1 cellular context compared by ENCODE assay signal in genomic region chr12:14770495-14771313, GRCh38.
TF ChIP-seq lines count a peak whose summit lies in the region.

No MANE protein-coding gene starts in this region.

TF ChIP-seq in GM12878, 131 proteins besides CTCF, POLR2A, EP300 and RAD21 (continued from another document and continues in another):
- TF ChIP-seq REST (IDR thresholded peaks at IDR 0.05; ENCODE audit: low read depth, low read length) (no peak), ATF3 (IDR thresholded peaks at IDR 0.05; ENCODE audit: borderline replicate concordance, extremely low read depth, low read depth, low read length) (no peak), ZNF24 (IDR thresholded peaks at IDR 0.05) (peak; percentile 34; the same call in 1 of the 2 replicates), RFX5 (IDR thresholded peaks at IDR 0.05; ENCODE audit: low read depth, low read length) (peak; percentile 49; the same call in 1 of the 2 replicates), CHD1 (IDR thresholded peaks at IDR 0.05; ENCODE audit: low read depth, low read length) (peak; percentile 94), LARP7 (IDR thresholded peaks at IDR 0.05) (peak; percentile 84), STAT3 (IDR thresholded peaks at IDR 0.05; ENCODE audit: low read depth, low read length) (0 out of 2 replicates have a peak, but pooled peaks have one; percentile 11), CEBPB (IDR thresholded peaks at IDR 0.05; ENCODE audit: borderline replicate concordance in 1 of 2, low read depth in 2 of 2, low read length in 2 of 2) (no peak), NFXL1 (IDR thresholded peaks at IDR 0.05; ENCODE audit: borderline replicate concordance) (no peak; the same call in 1 of the 2 replicates), EGR1 (IDR thresholded peaks at IDR 0.05; ENCODE audit: borderline replicate concordance in 1 of 2, low read depth in 2 of 2, low read length in 2 of 2) (peak; percentile 58 to 65; a peak in 2 of 3 replicates), TCF7 (IDR thresholded peaks at IDR 0.05; ENCODE audit: borderline replicate concordance) (no peak; the same call in 1 of the 2 replicates), RELA (IDR thresholded peaks at IDR 0.05; ENCODE audit: borderline replicate concordance, partially characterized antibody) (peak; percentile 90), ZBTB33 (IDR thresholded peaks at IDR 0.05) (no peak), HCFC1 (IDR thresholded peaks at IDR 0.05; ENCODE audit: low read length) (no peak; the same call in none of the 2 replicates), PAX8 (IDR thresholded peaks at IDR 0.05) (no peak), DPF2 (IDR thresholded peaks at IDR 0.05) (peak; percentile 58; the same call in 1 of the 2 replicates), FOXM1 (IDR thresholded peaks at IDR 0.05; ENCODE audit: low read depth, low read length) (peak; percentile 65), TCF3 (IDR thresholded peaks at IDR 0.05; ENCODE audit: borderline replicate concordance, insufficient read depth, low read depth, low read length) (peak; percentile 96), KLF5 (IDR thresholded peaks at IDR 0.05; ENCODE audit: partially characterized antibody) (no peak), ZNF274 (IDR thresholded peaks at IDR 0.05; ENCODE audit: insufficient read depth, insufficient read length) (no peak), ZNF384 (IDR thresholded peaks at IDR 0.05; ENCODE audit: borderline replicate concordance, low read depth, low read length) (peak; percentile 5; the same call in 1 of the 2 replicates), CREB1 (IDR thresholded peaks at IDR 0.05; ENCODE audit: low read depth) (peak; percentile 75), FOXK2 (IDR thresholded peaks at IDR 0.05) (no peak), ZSCAN29 (IDR thresholded peaks at IDR 0.05) (no peak), NRF1 (conservative IDR thresholded peaks at IDR 0.05; ENCODE audit: low read depth, low read length) (no peak), ZBTB40 (IDR thresholded peaks at IDR 0.05; ENCODE audit: borderline replicate concordance) (peak; percentile 82), STAT1 (conservative IDR thresholded peaks at IDR 0.05) (no peak), ZNF592 (IDR thresholded peaks at IDR 0.05) (no peak), YBX1 (IDR thresholded peaks at IDR 0.05) (no peak), RUNX3 (IDR thresholded peaks at IDR 0.05; ENCODE audit: low read length) (peak; percentile 61), JUNB (IDR thresholded peaks at IDR 0.05) (no peak), ESRRA (IDR thresholded peaks at IDR 0.05; ENCODE audit: low read length) (no peak), NBN (IDR thresholded peaks at IDR 0.05) (peak; percentile 90), SIN3A (IDR thresholded peaks at IDR 0.05; ENCODE audit: low read depth, low read length) (peak; percentile 89; the same call in 1 of the 2 replicates), EZH2 (IDR thresholded peaks at IDR 0.05; ENCODE audit: borderline replicate concordance, control insufficient read depth, low read depth, low read length) (no peak), SREBF2 (IDR thresholded peaks at IDR 0.05; ENCODE audit: low read length) (no peak), RB1 (IDR thresholded peaks at IDR 0.05; ENCODE audit: borderline replicate concordance) (no peak; the same call in 1 of the 2 replicates), RAD51 (IDR thresholded peaks at IDR 0.05) (peak; percentile 17; the same call in 1 of the 2 replicates), FOS (IDR thresholded peaks at IDR 0.05; ENCODE audit: borderline replicate concordance, extremely low read depth, insufficient read length) (no peak), ZNF207 (IDR thresholded peaks at IDR 0.05; ENCODE audit: borderline replicate concordance) (peak; percentile 61)
- TF ChIP-seq, protein P1, sequence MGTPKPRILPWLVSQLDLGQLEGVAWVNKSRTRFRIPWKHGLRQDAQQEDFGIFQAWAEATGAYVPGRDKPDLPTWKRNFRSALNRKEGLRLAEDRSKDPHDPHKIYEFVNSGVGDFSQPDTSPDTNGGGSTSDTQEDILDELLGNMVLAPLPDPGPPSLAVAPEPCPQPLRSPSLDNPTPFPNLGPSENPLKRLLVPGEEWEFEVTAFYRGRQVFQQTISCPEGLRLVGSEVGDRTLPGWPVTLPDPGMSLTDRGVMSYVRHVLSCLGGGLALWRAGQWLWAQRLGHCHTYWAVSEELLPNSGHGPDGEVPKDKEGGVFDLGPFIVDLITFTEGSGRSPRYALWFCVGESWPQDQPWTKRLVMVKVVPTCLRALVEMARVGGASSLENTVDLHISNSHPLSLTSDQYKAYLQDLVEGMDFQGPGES (IDR thresholded peaks at IDR 0.05), result peak; percentile 62
- TF ChIP-seq, protein P2, sequence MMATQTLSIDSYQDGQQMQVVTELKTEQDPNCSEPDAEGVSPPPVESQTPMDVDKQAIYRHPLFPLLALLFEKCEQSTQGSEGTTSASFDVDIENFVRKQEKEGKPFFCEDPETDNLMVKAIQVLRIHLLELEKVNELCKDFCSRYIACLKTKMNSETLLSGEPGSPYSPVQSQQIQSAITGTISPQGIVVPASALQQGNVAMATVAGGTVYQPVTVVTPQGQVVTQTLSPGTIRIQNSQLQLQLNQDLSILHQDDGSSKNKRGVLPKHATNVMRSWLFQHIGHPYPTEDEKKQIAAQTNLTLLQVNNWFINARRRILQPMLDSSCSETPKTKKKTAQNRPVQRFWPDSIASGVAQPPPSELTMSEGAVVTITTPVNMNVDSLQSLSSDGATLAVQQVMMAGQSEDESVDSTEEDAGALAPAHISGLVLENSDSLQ (IDR thresholded peaks at IDR 0.05), result peak; percentile 40; the same call in 1 of the 2 replicates
- TF ChIP-seq, protein P3, sequence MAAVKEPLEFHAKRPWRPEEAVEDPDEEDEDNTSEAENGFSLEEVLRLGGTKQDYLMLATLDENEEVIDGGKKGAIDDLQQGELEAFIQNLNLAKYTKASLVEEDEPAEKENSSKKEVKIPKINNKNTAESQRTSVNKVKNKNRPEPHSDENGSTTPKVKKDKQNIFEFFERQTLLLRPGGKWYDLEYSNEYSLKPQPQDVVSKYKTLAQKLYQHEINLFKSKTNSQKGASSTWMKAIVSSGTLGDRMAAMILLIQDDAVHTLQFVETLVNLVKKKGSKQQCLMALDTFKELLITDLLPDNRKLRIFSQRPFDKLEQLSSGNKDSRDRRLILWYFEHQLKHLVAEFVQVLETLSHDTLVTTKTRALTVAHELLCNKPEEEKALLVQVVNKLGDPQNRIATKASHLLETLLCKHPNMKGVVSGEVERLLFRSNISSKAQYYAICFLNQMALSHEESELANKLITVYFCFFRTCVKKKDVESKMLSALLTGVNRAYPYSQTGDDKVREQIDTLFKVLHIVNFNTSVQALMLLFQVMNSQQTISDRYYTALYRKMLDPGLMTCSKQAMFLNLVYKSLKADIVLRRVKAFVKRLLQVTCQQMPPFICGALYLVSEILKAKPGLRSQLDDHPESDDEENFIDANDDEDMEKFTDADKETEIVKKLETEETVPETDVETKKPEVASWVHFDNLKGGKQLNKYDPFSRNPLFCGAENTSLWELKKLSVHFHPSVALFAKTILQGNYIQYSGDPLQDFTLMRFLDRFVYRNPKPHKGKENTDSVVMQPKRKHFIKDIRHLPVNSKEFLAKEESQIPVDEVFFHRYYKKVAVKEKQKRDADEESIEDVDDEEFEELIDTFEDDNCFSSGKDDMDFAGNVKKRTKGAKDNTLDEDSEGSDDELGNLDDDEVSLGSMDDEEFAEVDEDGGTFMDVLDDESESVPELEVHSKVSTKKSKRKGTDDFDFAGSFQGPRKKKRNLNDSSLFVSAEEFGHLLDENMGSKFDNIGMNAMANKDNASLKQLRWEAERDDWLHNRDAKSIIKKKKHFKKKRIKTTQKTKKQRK (IDR thresholded peaks at IDR 0.05; ENCODE audit: low read depth, low read length), result no peak; the same call in none of the 2 replicates
